8 cellular contexts compared by ENCODE assay signal in genomic region chrX:139203681-139204575, GRCh38.
DNase-seq lines count a peak whose midpoint lies in the region; ATAC-seq and TF ChIP-seq lines count a peak whose summit lies in the region.

No MANE protein-coding gene starts in this region.

- CTCF ChIA-PET in BJ (lab: Yijun Ruan, JAX) = no interaction called here
- CTCF ChIA-PET in naive thymus-derived CD4-positive, alpha-beta T cell (lab: Charles Lee) = no interaction called here

- POLR2A ChIA-PET in BJ (lab: Charles Lee) = no interaction called here
- POLR2A ChIA-PET in naive thymus-derived CD4-positive, alpha-beta T cell (lab: Charles Lee) = no interaction called here

- H3K9me3 ChIP-seq in naive thymus-derived CD4-positive, alpha-beta T cell (ENCODE audit: control insufficient read depth in 2 of 3, low read length in 3 of 3) = no peaks in the 10 kb centered on the region
- no peaks in the 10 kb centered on the region for H3K9me3 ChIP-seq in effector memory CD4-positive, alpha-beta T cell (ENCODE audit: control insufficient read depth, low read length)

- H3K4me3 ChIP-seq in BJ (ENCODE audit: low read depth, low read length) = peak overlapping the region; percentile 32
- H3K4me3 ChIP-seq in naive thymus-derived CD4-positive, alpha-beta T cell (ENCODE audit: low read length) = no peak overlapping the region
- no peak overlapping the region for H3K4me3 ChIP-seq in effector memory CD4-positive, alpha-beta T cell (ENCODE audit: insufficient read depth, low read depth, low read length, poor library complexity, severe bottlenecking)

- peaks cover 0 to 1% (median 0%) of the 10 kb centered on the region in 3 donors for H3K9me3 Mint-ChIP-seq in IgD-negative memory B cell
- no peaks in the 10 kb centered on the region for H3K9me3 Mint-ChIP-seq in effector memory CD8-positive, alpha-beta T cell
- peaks cover 0 to 2% (median 0%) of the 10 kb centered on the region in 11 donors for H3K9me3 Mint-ChIP-seq in naive thymus-derived CD4-positive, alpha-beta T cell

- intact Hi-C loops in naive thymus-derived CD4-positive, alpha-beta T cell (cut with micrococcal nuclease) = loop anchor here in 1 of 2 donors (2.0 kb wide), 1 partner anchor 53 kb away; no protein-coding TSS in a partner anchor

- H3K27me3 Mint-ChIP-seq in IgD-negative memory B cell = peaks cover 19% of the 10 kb centered on the region
- peaks cover 17 to 39% of the 10 kb centered on the region in 2 donors for H3K27me3 Mint-ChIP-seq in effector memory CD8-positive, alpha-beta T cell
- peaks cover 15 to 55% (median 39%) of the 10 kb centered on the region in 5 donors for H3K27me3 Mint-ChIP-seq in naive thymus-derived CD4-positive, alpha-beta T cell

- ATAC-seq in effector memory CD8-positive, alpha-beta T cell (replicated peaks) = no peak
- ATAC-seq in naive thymus-derived CD4-positive, alpha-beta T cell = no peak
- no peak for ATAC-seq in GM21515 (IDR thresholded peaks at IDR 0.05; ENCODE audit: unreplicated experiment)

- in situ Hi-C loops in ACHN (cut with HindIII; ENCODE audit: low pct_ligation_motif_present, low pct_unique_long_range_greater_than_20kb, low sequenced_read_pairs) = no loop called here

- H3K4me3 Mint-ChIP-seq in IgD-negative memory B cell = peak overlapping the region in 3 of 4 donors; percentile 26 to 87 (median 66)
- peak overlapping the region; percentile 47 to 60 for H3K4me3 Mint-ChIP-seq in effector memory CD8-positive, alpha-beta T cell
- peak overlapping the region in 7 of 10 donors; percentile 9 to 79 (median 56) for H3K4me3 Mint-ChIP-seq in naive thymus-derived CD4-positive, alpha-beta T cell

- TF ChIP-seq CTCF in BJ (IDR thresholded peaks at IDR 0.05; ENCODE audit: insufficient read depth, low read depth, low read length) = no peak

- DNase-seq in BJ (ENCODE audit: low read depth) (no peak), NCI-H2029 treated with DMSO at 0.1 percent for 48 hours (lab: John Stamatoyannopoulos, UW) (no peak), ACHN (no peak)
- no peak for DNase-seq in effector memory CD8-positive, alpha-beta T cell
- DNase-seq in naive thymus-derived CD4-positive, alpha-beta T cell = no peak
- no peak for DNase-seq in effector memory CD4-positive, alpha-beta T cell

- H3K36me3 ChIP-seq in BJ (ENCODE audit: control insufficient read depth, insufficient read depth, low read length) = no peaks in the 10 kb centered on the region
- H3K36me3 ChIP-seq in naive thymus-derived CD4-positive, alpha-beta T cell (ENCODE audit: control insufficient read depth in 2 of 3, insufficient read depth in 3 of 3, low read length in 3 of 3) = no peaks in the 10 kb centered on the region
- no peaks in the 10 kb centered on the region for H3K36me3 ChIP-seq in effector memory CD4-positive, alpha-beta T cell (ENCODE audit: control insufficient read depth, insufficient read depth, low read length)

- H3K4me1 Mint-ChIP-seq in IgD-negative memory B cell = peaks cover 0 to 4% (median 2%) of the 10 kb centered on the region in 3 donors
- H3K4me1 Mint-ChIP-seq in effector memory CD8-positive, alpha-beta T cell (ENCODE audit: low read depth in 2 of 2) = peaks cover 0 to 2% of the 10 kb centered on the region in 2 donors
- peaks cover 0 to 9% (median 3%) of the 10 kb centered on the region in 7 donors for H3K4me1 Mint-ChIP-seq in naive thymus-derived CD4-positive, alpha-beta T cell

- no peak overlapping the region for H3K27ac Mint-ChIP-seq in IgD-negative memory B cell
- no peak overlapping the region for H3K27ac Mint-ChIP-seq in effector memory CD8-positive, alpha-beta T cell
- H3K27ac Mint-ChIP-seq in naive thymus-derived CD4-positive, alpha-beta T cell = no peak overlapping the region

- no peaks in the 10 kb centered on the region for H3K36me3 Mint-ChIP-seq in IgD-negative memory B cell
- no peaks in the 10 kb centered on the region for H3K36me3 Mint-ChIP-seq in effector memory CD8-positive, alpha-beta T cell (ENCODE audit: insufficient read depth)
- no peaks in the 10 kb centered on the region for H3K36me3 Mint-ChIP-seq in naive thymus-derived CD4-positive, alpha-beta T cell

- H3K27me3 ChIP-seq in BJ (ENCODE audit: control insufficient read depth, insufficient read depth, low read length) = peaks cover 8% of the 10 kb centered on the region
- no peaks in the 10 kb centered on the region for H3K27me3 ChIP-seq in naive thymus-derived CD4-positive, alpha-beta T cell (ENCODE audit: control insufficient read depth in 2 of 2, insufficient read depth in 2 of 2, low read length in 2 of 2)
- peaks cover 7% of the 10 kb centered on the region for H3K27me3 ChIP-seq in effector memory CD4-positive, alpha-beta T cell (replicated peaks; ENCODE audit: control insufficient read depth, insufficient read depth, low read length, poor library complexity, severe bottlenecking)

- no peak overlapping the region for H3K27ac ChIP-seq in naive thymus-derived CD4-positive, alpha-beta T cell (ENCODE audit: low read depth, low read length)
- H3K27ac ChIP-seq in effector memory CD4-positive, alpha-beta T cell (ENCODE audit: insufficient read depth, low read length, poor library complexity, severe bottlenecking) = no peak overlapping the region

- H3K4me1 ChIP-seq in naive thymus-derived CD4-positive, alpha-beta T cell (ENCODE audit: control insufficient read depth in 2 of 2, insufficient read depth in 2 of 2, low read length in 2 of 2) = no peaks in the 10 kb centered on the region
- no peaks in the 10 kb centered on the region for H3K4me1 ChIP-seq in effector memory CD4-positive, alpha-beta T cell (ENCODE audit: control insufficient read depth, insufficient read depth, low read length, poor library complexity, severe bottlenecking)
